ENCODE assay signal across 1 cellular context in the genomic region with DNA sequence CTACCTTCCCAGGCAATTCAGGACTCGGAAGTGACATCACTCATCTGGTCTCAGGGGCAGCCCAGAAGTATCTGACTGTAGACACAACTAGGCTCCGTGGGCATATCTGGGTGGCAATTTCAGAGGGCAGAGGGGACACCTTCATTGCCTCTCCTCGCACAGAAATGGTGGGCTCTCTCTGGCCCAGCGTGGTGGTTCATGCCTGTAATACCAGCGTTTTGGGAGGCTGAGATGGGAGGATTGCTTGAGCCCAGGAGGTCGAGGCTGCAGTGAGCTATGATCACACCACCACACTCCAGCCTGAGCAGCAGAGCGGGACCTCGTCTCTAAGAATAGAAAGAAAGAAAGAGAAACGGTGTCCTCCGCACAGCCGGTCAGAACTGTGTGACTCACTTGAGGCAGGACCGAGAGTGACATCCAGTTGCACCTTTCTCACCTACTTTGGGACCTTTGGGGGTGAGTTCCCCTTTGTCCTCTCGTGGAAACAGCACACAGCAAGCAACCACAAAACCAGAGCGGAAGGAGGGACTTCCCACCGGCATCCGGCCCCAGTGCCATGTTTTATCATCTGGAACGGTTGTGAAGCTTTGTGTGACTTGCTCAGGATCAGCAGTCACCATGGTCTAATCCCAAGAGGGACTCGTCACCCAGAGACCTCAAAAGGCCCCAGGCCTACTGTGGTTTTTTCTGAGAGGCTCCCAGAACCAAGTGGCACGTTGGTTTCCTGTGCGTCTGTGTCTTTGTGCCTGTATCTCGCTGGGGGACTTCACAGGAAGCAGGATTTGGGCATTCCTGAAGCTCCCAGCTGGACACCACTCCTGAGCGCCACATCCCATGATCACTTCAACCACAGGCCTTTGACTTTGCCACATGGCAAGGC.
TF ChIP-seq lines count a peak whose summit lies in the region.

No MANE protein-coding gene starts in this region.

TF ChIP-seq in GM12878, 131 proteins besides CTCF, POLR2A, EP300 and RAD21 (continued from another document):
- TF ChIP-seq USF2 (IDR thresholded peaks at IDR 0.05; ENCODE audit: borderline replicate concordance, low read depth, low read length) (no peak), SUZ12 (IDR thresholded peaks at IDR 0.05; ENCODE audit: unreplicated experiment) (no peak), ZNF217 (IDR thresholded peaks at IDR 0.05) (peak; percentile 99), STAT3 (IDR thresholded peaks at IDR 0.05; ENCODE audit: low read depth, low read length) (0 out of 2 replicates have a peak, but pooled peaks have one; percentile 74), HDAC6 (IDR thresholded peaks at IDR 0.05; ENCODE audit: unreplicated experiment) (no peak), NFXL1 (IDR thresholded peaks at IDR 0.05; ENCODE audit: borderline replicate concordance) (no peak), STAT1 (conservative IDR thresholded peaks at IDR 0.05) (peak; percentile 29; the same call in 1 of the 2 replicates), ZBED1 (IDR thresholded peaks at IDR 0.05; ENCODE audit: borderline replicate concordance) (peak; percentile 99), NFIC (IDR thresholded peaks at IDR 0.05; ENCODE audit: low read depth, low read length) (peak; percentile 100), TAF1 (IDR thresholded peaks at IDR 0.05; ENCODE audit: borderline replicate concordance, low read depth, low read length) (no peak), ZNF592 (IDR thresholded peaks at IDR 0.05) (0 out of 2 replicates have a peak, but pooled peaks have one; percentile 16), ZSCAN29 (IDR thresholded peaks at IDR 0.05) (no peak), SMAD1 (IDR thresholded peaks at IDR 0.05; ENCODE audit: low read depth, partially characterized antibody) (peak; percentile 98), SPI1 (IDR thresholded peaks at IDR 0.05; ENCODE audit: borderline replicate concordance, insufficient read depth, low read depth, low read length) (peak; percentile 86), USF1 (IDR thresholded peaks at IDR 0.05; ENCODE audit: borderline replicate concordance, extremely low read length, insufficient read depth, low read depth, low read length) (no peak), CEBPB (IDR thresholded peaks at IDR 0.05; ENCODE audit: borderline replicate concordance in 1 of 2, low read depth in 2 of 2, low read length in 2 of 2) (peak in 1 of 2 experiments; percentile 99; a peak in 2 of 4 replicates), SRF (IDR thresholded peaks at IDR 0.05; ENCODE audit: low read depth in 2 of 2, low read length in 2 of 2) (no peak), KLF5 (IDR thresholded peaks at IDR 0.05; ENCODE audit: partially characterized antibody) (peak; percentile 94), MTA3 (IDR thresholded peaks at IDR 0.05; ENCODE audit: borderline replicate concordance, low read length) (peak; percentile 99), DPF2 (IDR thresholded peaks at IDR 0.05) (peak; percentile 96)
- TF ChIP-seq, protein P1, sequence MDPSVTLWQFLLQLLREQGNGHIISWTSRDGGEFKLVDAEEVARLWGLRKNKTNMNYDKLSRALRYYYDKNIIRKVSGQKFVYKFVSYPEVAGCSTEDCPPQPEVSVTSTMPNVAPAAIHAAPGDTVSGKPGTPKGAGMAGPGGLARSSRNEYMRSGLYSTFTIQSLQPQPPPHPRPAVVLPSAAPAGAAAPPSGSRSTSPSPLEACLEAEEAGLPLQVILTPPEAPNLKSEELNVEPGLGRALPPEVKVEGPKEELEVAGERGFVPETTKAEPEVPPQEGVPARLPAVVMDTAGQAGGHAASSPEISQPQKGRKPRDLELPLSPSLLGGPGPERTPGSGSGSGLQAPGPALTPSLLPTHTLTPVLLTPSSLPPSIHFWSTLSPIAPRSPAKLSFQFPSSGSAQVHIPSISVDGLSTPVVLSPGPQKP (IDR thresholded peaks at IDR 0.05; ENCODE audit: low read depth, low read length): peak; percentile 63
- TF ChIP-seq, protein P2, sequence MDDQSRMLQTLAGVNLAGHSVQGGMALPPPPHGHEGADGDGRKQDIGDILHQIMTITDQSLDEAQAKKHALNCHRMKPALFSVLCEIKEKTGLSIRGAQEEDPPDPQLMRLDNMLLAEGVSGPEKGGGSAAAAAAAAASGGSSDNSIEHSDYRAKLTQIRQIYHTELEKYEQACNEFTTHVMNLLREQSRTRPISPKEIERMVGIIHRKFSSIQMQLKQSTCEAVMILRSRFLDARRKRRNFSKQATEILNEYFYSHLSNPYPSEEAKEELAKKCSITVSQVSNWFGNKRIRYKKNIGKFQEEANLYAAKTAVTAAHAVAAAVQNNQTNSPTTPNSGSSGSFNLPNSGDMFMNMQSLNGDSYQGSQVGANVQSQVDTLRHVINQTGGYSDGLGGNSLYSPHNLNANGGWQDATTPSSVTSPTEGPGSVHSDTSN (IDR thresholded peaks at IDR 0.05; ENCODE audit: insufficient replicate concordance, low read depth, low read length): peak; percentile 74
- TF ChIP-seq, protein P3, sequence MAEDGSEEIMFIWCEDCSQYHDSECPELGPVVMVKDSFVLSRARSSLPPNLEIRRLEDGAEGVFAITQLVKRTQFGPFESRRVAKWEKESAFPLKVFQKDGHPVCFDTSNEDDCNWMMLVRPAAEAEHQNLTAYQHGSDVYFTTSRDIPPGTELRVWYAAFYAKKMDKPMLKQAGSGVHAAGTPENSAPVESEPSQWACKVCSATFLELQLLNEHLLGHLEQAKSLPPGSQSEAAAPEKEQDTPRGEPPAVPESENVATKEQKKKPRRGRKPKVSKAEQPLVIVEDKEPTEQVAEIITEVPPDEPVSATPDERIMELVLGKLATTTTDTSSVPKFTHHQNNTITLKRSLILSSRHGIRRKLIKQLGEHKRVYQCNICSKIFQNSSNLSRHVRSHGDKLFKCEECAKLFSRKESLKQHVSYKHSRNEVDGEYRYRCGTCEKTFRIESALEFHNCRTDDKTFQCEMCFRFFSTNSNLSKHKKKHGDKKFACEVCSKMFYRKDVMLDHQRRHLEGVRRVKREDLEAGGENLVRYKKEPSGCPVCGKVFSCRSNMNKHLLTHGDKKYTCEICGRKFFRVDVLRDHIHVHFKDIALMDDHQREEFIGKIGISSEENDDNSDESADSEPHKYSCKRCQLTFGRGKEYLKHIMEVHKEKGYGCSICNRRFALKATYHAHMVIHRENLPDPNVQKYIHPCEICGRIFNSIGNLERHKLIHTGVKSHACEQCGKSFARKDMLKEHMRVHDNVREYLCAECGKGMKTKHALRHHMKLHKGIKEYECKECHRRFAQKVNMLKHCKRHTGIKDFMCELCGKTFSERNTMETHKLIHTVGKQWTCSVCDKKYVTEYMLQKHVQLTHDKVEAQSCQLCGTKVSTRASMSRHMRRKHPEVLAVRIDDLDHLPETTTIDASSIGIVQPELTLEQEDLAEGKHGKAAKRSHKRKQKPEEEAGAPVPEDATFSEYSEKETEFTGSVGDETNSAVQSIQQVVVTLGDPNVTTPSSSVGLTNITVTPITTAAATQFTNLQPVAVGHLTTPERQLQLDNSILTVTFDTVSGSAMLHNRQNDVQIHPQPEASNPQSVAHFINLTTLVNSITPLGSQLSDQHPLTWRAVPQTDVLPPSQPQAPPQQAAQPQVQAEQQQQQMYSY (CRISPR knock-in tag; IDR thresholded peaks at IDR 0.05): no peak
